8 cellular contexts compared by ENCODE assay signal in the genomic region with DNA sequence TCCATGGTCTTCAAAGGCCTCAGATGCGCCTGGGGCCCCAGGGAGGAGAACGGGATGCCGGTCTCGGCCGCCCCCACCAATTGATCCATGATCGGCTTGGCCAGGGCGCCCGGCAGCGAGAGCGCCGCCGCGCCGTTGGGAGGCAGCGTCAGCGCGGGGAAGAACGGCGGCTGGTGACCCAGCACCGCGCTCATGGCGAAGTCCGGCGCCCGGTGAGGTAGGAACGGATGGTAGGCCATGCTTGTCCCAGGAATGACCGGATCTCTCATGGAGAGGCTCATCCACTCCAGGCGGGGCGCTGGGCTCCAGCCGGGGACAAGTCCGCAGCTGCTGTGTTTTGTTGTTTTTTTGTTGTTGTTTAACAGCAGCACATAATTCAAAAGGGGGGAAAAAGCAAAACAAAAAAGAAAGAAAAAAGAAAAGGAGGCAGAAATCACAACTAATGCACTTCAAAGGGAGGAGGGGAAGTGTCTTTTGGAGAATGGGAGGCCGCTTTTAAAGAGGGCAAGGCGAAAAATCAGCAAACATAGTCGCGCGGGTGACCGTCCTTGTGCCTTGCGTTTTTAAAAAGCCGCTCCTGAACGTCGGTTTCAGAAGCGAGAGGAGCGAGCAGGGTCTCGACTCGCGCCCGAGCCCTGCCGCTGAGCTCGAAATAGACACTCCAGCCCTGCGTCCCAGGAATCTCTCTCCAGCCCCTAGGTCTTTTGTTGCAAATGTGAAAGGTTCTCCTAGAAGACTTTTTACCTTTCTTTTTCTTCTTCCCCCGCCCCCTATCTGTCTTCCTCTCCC. TPM values are rescaled to one million over a fixed set of nuclear protein-coding genes. Genes with fewer than 3 reads are reported as not detected.
A peak's percentile ranks its signal among the peaks of the same experiment; 100 is the strongest.
DNase-seq lines count a peak whose midpoint lies in the region; ATAC-seq and TF ChIP-seq lines count a peak whose summit lies in the region.

No MANE protein-coding gene starts in this region.

- H3K4me3 ChIP-seq in body of pancreas (peak overlapping the region in 1 of 2 donors; percentile 13), thoracic aorta (peak overlapping the region; percentile 87)

- H3K9me3 ChIP-seq in body of pancreas (no peaks in the 10 kb centered on the region), thoracic aorta (no peaks in the 10 kb centered on the region)

- H3K4me1 Mint-ChIP-seq in stimulated activated naive CD8-positive, alpha-beta T cell treated with anti-CD3 and anti-CD28 coated beads, Interleukin-15, Interleukin-2, amounts not matched to agents 100 ng/mL and 50 ng/mL, for 24 hours (ENCODE audit: low read depth) = peaks cover 25% of the 10 kb centered on the region

- peaks cover 91% of the 10 kb centered on the region for H3K27me3 Mint-ChIP-seq in stimulated activated naive CD8-positive, alpha-beta T cell treated with anti-CD3 and anti-CD28 coated beads, Interleukin-15, Interleukin-2, amounts not matched to agents 100 ng/mL and 50 ng/mL, for 24 hours

- no peaks in the 10 kb centered on the region for H3K36me3 ChIP-seq in body of pancreas (replicated peaks in 1 of 2; ENCODE audit: insufficient read depth in 1 of 2, low read depth in 2 of 2)
- H3K36me3 ChIP-seq in thoracic aorta = no peaks in the 10 kb centered on the region

- no peak for DNase-seq in stimulated activated naive CD8-positive, alpha-beta T cell treated with anti-CD3 and anti-CD28 coated beads, Interleukin-15, Interleukin-2, amounts not matched to agents 100 U/mL and 50 U/mL, for 24 hours
- DNase-seq in body of pancreas = no peak
- DNase-seq in left kidney (ENCODE audit: low read depth, low spot score) = peak; percentile 74
- no peak for DNase-seq in thoracic aorta (ENCODE audit: low spot score)
- no peak for DNase-seq in NCI-H226

- no peak for ATAC-seq in stimulated activated naive CD8-positive, alpha-beta T cell treated with anti-CD3 and anti-CD28 coated beads, Interleukin-15, Interleukin-2, amounts not matched to agents 100 U/mL and 50 U/mL, for 24 hours
- ATAC-seq in body of pancreas (no peak), thoracic aorta (ENCODE audit: insufficient number of reproducible peaks, low FRiP score, low read depth) (no peak), GM18861 (IDR thresholded peaks at IDR 0.05; ENCODE audit: unreplicated experiment) (no peak), HG02884 (IDR thresholded peaks at IDR 0.05; ENCODE audit: unreplicated experiment) (no peak)

- TF ChIP-seq CTCF in body of pancreas (IDR thresholded peaks at IDR 0.05) = no peak
- TF ChIP-seq CTCF in thoracic aorta (IDR thresholded peaks at IDR 0.05) = no peak

- H3K9me3 Mint-ChIP-seq in stimulated activated naive CD8-positive, alpha-beta T cell treated with anti-CD3 and anti-CD28 coated beads, Interleukin-15, Interleukin-2, amounts not matched to agents 100 ng/mL and 50 ng/mL, for 24 hours = peaks cover 3% of the 10 kb centered on the region

- peak overlapping the region; percentile 76 for H3K4me3 Mint-ChIP-seq in stimulated activated naive CD8-positive, alpha-beta T cell treated with anti-CD3 and anti-CD28 coated beads, Interleukin-15, Interleukin-2, amounts not matched to agents 100 ng/mL and 50 ng/mL, for 24 hours

- H3K4me1 ChIP-seq in body of pancreas = peaks cover 36% of the 10 kb centered on the region
- H3K4me1 ChIP-seq in thoracic aorta (ENCODE audit: control insufficient read depth in 1 of 2, low read depth in 2 of 2) = peaks cover 4 to 11% of the 10 kb centered on the region in 2 donors

- H3K27me3 ChIP-seq in body of pancreas = peaks cover 0 to 44% of the 10 kb centered on the region in 2 donors
- peaks cover 11% of the 10 kb centered on the region for H3K27me3 ChIP-seq in thoracic aorta (replicated peaks; ENCODE audit: insufficient read depth)

- no peak overlapping the region for H3K27ac Mint-ChIP-seq in stimulated activated naive CD8-positive, alpha-beta T cell treated with anti-CD3 and anti-CD28 coated beads, Interleukin-15, Interleukin-2, amounts not matched to agents 100 ng/mL and 50 ng/mL, for 24 hours

- WGBS in body of pancreas, 2 donors = 2 to 7% methylated on average over 41 to 51 of the region's 51 CpGs

- H3K36me3 Mint-ChIP-seq in stimulated activated naive CD8-positive, alpha-beta T cell treated with anti-CD3 and anti-CD28 coated beads, Interleukin-15, Interleukin-2, amounts not matched to agents 100 ng/mL and 50 ng/mL, for 24 hours (ENCODE audit: low read depth) = peaks cover 4% of the 10 kb centered on the region

- H3K27ac ChIP-seq in body of pancreas = peak overlapping the region in 3 of 4 donors; percentile 27 to 55 (median 41)
- H3K27ac ChIP-seq in thoracic aorta = peak overlapping the region; percentile 84 to 87

- intact Hi-C loops in body of pancreas (cut with DNase I) = no loop called here

- no peak for TF ChIP-seq POLR2A in body of pancreas (IDR thresholded peaks at IDR 0.05)

RNA-seq across cellular contexts. Expression of gene TBX3, which starts 0.9 kb away (rescaled TPM):
- total RNA-seq in body of pancreas (1 to 10 TPM; 4.2 to 7.6 TPM), thoracic aorta (1 to 10 TPM in 1 of 2 donors, under 1 TPM in 1; 0.81 to 3.5 TPM)
